In the genomic region with DNA sequence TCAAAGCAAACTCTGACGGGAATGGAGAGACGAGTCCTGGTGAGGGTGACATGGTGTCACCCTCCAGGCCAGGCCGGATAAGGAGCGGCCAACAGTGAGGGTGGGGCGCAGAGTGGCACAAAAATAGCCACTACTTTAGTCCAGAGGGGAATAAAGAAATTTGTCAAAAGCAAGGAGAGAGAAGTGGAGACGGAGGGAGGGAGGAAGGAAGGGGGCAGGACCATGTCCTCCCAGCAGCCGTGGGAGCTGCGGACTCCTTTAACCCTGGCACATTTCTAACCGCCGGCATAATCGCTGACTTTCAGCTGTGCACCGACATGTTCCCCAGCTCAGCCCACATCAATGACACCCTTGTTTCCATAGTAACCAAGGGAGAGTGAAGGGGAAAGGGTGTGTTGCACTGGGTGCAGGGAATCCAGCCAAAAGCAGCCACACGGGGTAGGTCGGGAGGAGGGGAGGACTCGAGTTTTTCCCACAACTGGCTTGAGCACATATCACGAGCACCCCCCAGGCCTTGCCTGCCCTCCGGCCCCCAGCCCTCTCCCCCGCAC, we compare ENCODE assay signal across 8 cellular contexts. TPM values are rescaled to one million over a fixed set of nuclear protein-coding genes. Genes with fewer than 3 reads are reported as not detected.
DNase-seq lines count a peak whose midpoint lies in the region; ATAC-seq and TF ChIP-seq lines count a peak whose summit lies in the region.

No MANE protein-coding gene starts in this region.

- H3K36me3 ChIP-seq in esophagus squamous epithelium: no peaks in the 10 kb centered on the region

- peak; percentile 94 to 96 for ATAC-seq in activated T-cell treated with anti-CD3 and anti-CD28 coated beads, Interleukin-2, amount 50 U/mL, for 4 hours
- ATAC-seq in naive B cell (ENCODE audit: low read depth in 2 of 2): peak; percentile 70 to 75
- ATAC-seq in stimulated activated memory B cell treated with anti-CD40 and anti-IgM and Interleukin-4, amounts not matched to agents 10 μg/mL and 1 μg/mL and 100 μg/mL, for 72 hours: no peak
- no peak for ATAC-seq in GM18907 (IDR thresholded peaks at IDR 0.05; ENCODE audit: unreplicated experiment)

- no peaks in the 10 kb centered on the region for H3K36me3 Mint-ChIP-seq in activated T-cell treated with anti-CD3 and anti-CD28 coated beads, Interleukin-2, amount 50 U/mL, for 4 hours (ENCODE audit: insufficient read depth)
- no peaks in the 10 kb centered on the region for H3K36me3 Mint-ChIP-seq in naive B cell
- H3K36me3 Mint-ChIP-seq in stimulated activated memory B cell treated with anti-CD40 and anti-IgM and Interleukin-4, amounts not matched to agents 10 μg/mL and 1 μg/mL and 100 μg/mL, for 72 hours: no peaks in the 10 kb centered on the region

- peak overlapping the region; percentile 66 to 89 (median 76) for H3K27ac ChIP-seq in esophagus squamous epithelium

- H3K4me3 ChIP-seq in esophagus squamous epithelium: peak overlapping the region; percentile 10 to 54 (median 28)

- peak overlapping the region in 5 of 6 donors; percentile 21 to 89 (median 68) for H3K27ac Mint-ChIP-seq in naive B cell
- peak overlapping the region; percentile 62 for H3K27ac Mint-ChIP-seq in stimulated activated memory B cell treated with anti-CD40 and anti-IgM and Interleukin-4, amounts not matched to agents 10 μg/mL and 1 μg/mL and 100 μg/mL, for 72 hours

- CTCF ChIA-PET in GM10248 (lab: Yijun Ruan, JAX): interaction anchor here (1.2 to 8.3 kb wide), 4 partner anchors 11 to 39 kb away, joined by 3 to 84 read pairs (median 22); a partner anchor contains a TSS

- no peak for TF ChIP-seq CTCF in GM10248 (IDR thresholded peaks at IDR 0.05; ENCODE audit: control extremely low read depth, extremely low read depth, low read depth, missing control alignments)
- TF ChIP-seq CTCF in esophagus squamous epithelium (IDR thresholded peaks at IDR 0.05): no peak

- H3K4me1 Mint-ChIP-seq in activated T-cell treated with anti-CD3 and anti-CD28 coated beads, Interleukin-2, amount 50 U/mL, for 4 hours (ENCODE audit: low read depth): peaks cover 52% of the 10 kb centered on the region
- H3K4me1 Mint-ChIP-seq in naive B cell: peaks cover 20 to 42% (median 31%) of the 10 kb centered on the region in 3 donors
- H3K4me1 Mint-ChIP-seq in stimulated activated memory B cell treated with anti-CD40 and anti-IgM and Interleukin-4, amounts not matched to agents 10 μg/mL and 1 μg/mL and 100 μg/mL, for 72 hours: peaks cover 36% of the 10 kb centered on the region

- H3K4me3 Mint-ChIP-seq in activated T-cell treated with anti-CD3 and anti-CD28 coated beads, Interleukin-2, amount 50 U/mL, for 4 hours: peak overlapping the region; percentile 63
- peak overlapping the region; percentile 20 to 86 (median 72) for H3K4me3 Mint-ChIP-seq in naive B cell
- peak overlapping the region; percentile 30 for H3K4me3 Mint-ChIP-seq in stimulated activated memory B cell treated with anti-CD40 and anti-IgM and Interleukin-4, amounts not matched to agents 10 μg/mL and 1 μg/mL and 100 μg/mL, for 72 hours

- H3K27me3 Mint-ChIP-seq in activated T-cell treated with anti-CD3 and anti-CD28 coated beads, Interleukin-2, amount 50 U/mL, for 4 hours (ENCODE audit: low read depth): no peaks in the 10 kb centered on the region
- no peaks in the 10 kb centered on the region for H3K27me3 Mint-ChIP-seq in naive B cell
- H3K27me3 Mint-ChIP-seq in stimulated activated memory B cell treated with anti-CD40 and anti-IgM and Interleukin-4, amounts not matched to agents 10 μg/mL and 1 μg/mL and 100 μg/mL, for 72 hours: no peaks in the 10 kb centered on the region

- intact Hi-C loops in esophagus squamous epithelium (cut with DNase I): no loop called here

- no peaks in the 10 kb centered on the region for H3K9me3 Mint-ChIP-seq in activated T-cell treated with anti-CD3 and anti-CD28 coated beads, Interleukin-2, amount 50 U/mL, for 4 hours
- no peaks in the 10 kb centered on the region for H3K9me3 Mint-ChIP-seq in naive B cell
- H3K9me3 Mint-ChIP-seq in stimulated activated memory B cell treated with anti-CD40 and anti-IgM and Interleukin-4, amounts not matched to agents 10 μg/mL and 1 μg/mL and 100 μg/mL, for 72 hours: no peaks in the 10 kb centered on the region

- TF ChIP-seq POLR2A in esophagus squamous epithelium (IDR thresholded peaks at IDR 0.05): peak in 1 of 4 donors; percentile 6

- DNase-seq in GM10248 (ENCODE audit: extremely low spot score) (peak; percentile 76), NCI-H2171 (lab: John Stamatoyannopoulos, UW) (peak; percentile 40), esophagus squamous epithelium (lab: John Stamatoyannopoulos, UW) (no peak), naive B cell (peak; percentile 24), SKM-1 (lab: John Stamatoyannopoulos, UW; ENCODE audit: unreplicated experiment) (no peak)
- peak; percentile 50 for DNase-seq in activated T-cell treated with anti-CD3 and anti-CD28 coated beads, Interleukin-2, amount 50 U/mL, for 4 hours

- WGBS in esophagus squamous epithelium, 2 donors: 3 to 14% methylated on average over 15 to 18 of the region's 18 CpGs

- no peaks in the 10 kb centered on the region for H3K27me3 ChIP-seq in esophagus squamous epithelium

- POLR2A ChIA-PET in GM10248 (lab: Yijun Ruan, JAX): no interaction called here

- peaks cover 40 to 88% (median 64%) of the 10 kb centered on the region in 3 donors for H3K4me1 ChIP-seq in esophagus squamous epithelium

- no peaks in the 10 kb centered on the region for H3K9me3 ChIP-seq in esophagus squamous epithelium

RNA-seq across cellular contexts. Expression of a gene that starts 29.8 kb away (rescaled TPM):
- total RNA-seq in activated T-cell treated with anti-CD3 and anti-CD28 coated beads, Interleukin-2, amount 50 U/mL, for 4 hours: 10 to 100 TPM; 53.9 to 67.6 (median 59.9) TPM
- 10 to 100 TPM; 27.6 to 75.9 (median 48.8) TPM for total RNA-seq in esophagus squamous epithelium
- 10 to 100 TPM; 27.1 to 45.8 (median 30.2) TPM for polyA plus RNA-seq in naive B cell (ENCODE audit: low read depth in 6 of 6)

RNA-seq across cellular contexts. Expression of a gene that starts 40.2 kb away (rescaled TPM):
- 1 to 10 TPM; 3.2 to 4.8 (median 3.3) TPM for total RNA-seq in activated T-cell treated with anti-CD3 and anti-CD28 coated beads, Interleukin-2, amount 50 U/mL, for 4 hours
- total RNA-seq in esophagus squamous epithelium: 1 to 10 TPM in 3 of 4 donors, under 1 TPM in 1; 0.87 to 5.0 (median 2.2) TPM
- 1 to 10 TPM in 5 of 6 donors, under 1 TPM in 1; 0.52 to 1.9 (median 1.6) TPM for polyA plus RNA-seq in naive B cell (ENCODE audit: low read depth in 6 of 6)

RNA-seq across cellular contexts. Expression of a gene that starts 40.4 kb away (rescaled TPM):
- 10 to 100 TPM; 29.0 to 33.7 (median 31.2) TPM for total RNA-seq in activated T-cell treated with anti-CD3 and anti-CD28 coated beads, Interleukin-2, amount 50 U/mL, for 4 hours
- total RNA-seq in esophagus squamous epithelium: 1 to 10 TPM; 1.4 to 7.8 (median 3.6) TPM
- polyA plus RNA-seq in naive B cell (ENCODE audit: low read depth in 6 of 6): 10 to 100 TPM in 2 of 6 donors, 1 to 10 TPM in 4; 2.6 to 14.1 (median 8.3) TPM

Comparison
In these comparisons a context has a peak if more than half of its experiments do, and no peak if none do; other contexts are left out.
1. DNase-seq: peak in GM10248 (single experiment), NCI-H2171 (single experiment), activated T-cell treated with anti-CD3 and anti-CD28 coated beads, Interleukin-2, amount 50 U/mL, for 4 hours (single experiment) and naive B cell (single experiment); none in esophagus squamous epithelium (single experiment) and SKM-1 (single experiment).
2. ATAC-seq: peak in activated T-cell treated with anti-CD3 and anti-CD28 coated beads, Interleukin-2, amount 50 U/mL, for 4 hours (2 of 2) and naive B cell (2 of 2); none in stimulated activated memory B cell treated with anti-CD40 and anti-IgM and Interleukin-4, amounts not matched to agents 10 μg/mL and 1 μg/mL and 100 μg/mL, for 72 hours (single experiment) and GM18907 (single experiment).
3. Peak in every context shown above with its lines, with median percentiles within 50 percentile points of each other: H3K4me3 Mint-ChIP-seq.